ENCODE assay signal across 37 cellular contexts in genomic region chr4:55238407-55238806, GRCh38.
"Had no signal": no experiment of that assay in that cellular context is flagged by ENCODE, and none has a peak within 500 bp of the region (broad histone marks: within the 10 kb centered on the region; RNA-seq: fewer than 3 reads in every experiment).

No MANE protein-coding gene starts in this region.

- H3K36me3 Mint-ChIP-seq: activated CD8-positive, alpha-beta memory T cell treated with anti-CD3 and anti-CD28 coated beads, Interleukin-2, amount 10 ng/mL, durations not matched to agents 7 days and 5 days; activated naive CD4-positive, alpha-beta T cell treated with anti-CD3 and anti-CD28 coated beads, Interleukin-2, amount 10 ng/mL, durations not matched to agents 7 days and 5 days; activated naive CD8-positive, alpha-beta T cell treated with anti-CD3 and anti-CD28 coated beads, Interleukin-2, amount 10 ng/mL, durations not matched to agents 7 days and 5 days; brain had no signal

- H3K4me3 ChIP-seq: ascending aorta, cardiac muscle cell had no signal

- H3K36me3 ChIP-seq: ascending aorta, cardiac muscle cell had no signal

- H3K27ac Mint-ChIP-seq: activated CD4-positive, alpha-beta memory T cell treated with anti-CD3 and anti-CD28 coated beads, Interleukin-2, amount 10 ng/mL, durations not matched to agents 7 days and 5 days; activated CD4-positive, alpha-beta T cell treated with anti-CD3 and anti-CD28 coated beads for 36 hours; activated CD4-positive, alpha-beta T cell treated with anti-CD3 and anti-CD28 coated beads, Interleukin-2, amount 10 ng/mL, durations not matched to agents 7 days and 5 days; activated CD8-positive, alpha-beta memory T cell treated with anti-CD3 and anti-CD28 coated beads, Interleukin-2, amount 10 ng/mL, durations not matched to agents 7 days and 5 days; activated CD8-positive, alpha-beta T cell treated with anti-CD3 and anti-CD28 coated beads, Interleukin-2, amount 10 ng/mL, durations not matched to agents 7 days and 5 days; activated naive CD4-positive, alpha-beta T cell treated with anti-CD3 and anti-CD28 coated beads, Interleukin-2, amount 10 ng/mL, durations not matched to agents 7 days and 5 days; activated naive CD4-positive, alpha-beta T cell treated with anti-CD3 and anti-CD28 coated beads, Interleukin-2, amount 50 U/mL, for 24 hours; activated naive CD8-positive, alpha-beta T cell; activated naive CD8-positive, alpha-beta T cell treated with anti-CD3 and anti-CD28 coated beads, Interleukin-2, amount 10 ng/mL, durations not matched to agents 7 days and 5 days; activated naive CD8-positive, alpha-beta T cell treated with anti-CD3 and anti-CD28 coated beads, Interleukin-2, amount 50 U/mL, for 24 hours; activated T-cell treated with anti-CD3 and anti-CD28 coated beads, Interleukin-2, amount 50 U/mL, for 24 hours; activated T-helper 2 cell treated with anti-CD3 and anti-CD28 coated beads, Interferon-gamma antibody, Interleukin-2, Interleukin-4, amounts not matched to agents 10 μg/mL and 5 μg/mL and 100 μg/mL, durations not matched to agents 14 hours and 24 hours and 36 hours; brain; T-helper 1 cell treated with Interleukin-12 subunit alpha and Interleukin-12 subunit beta and Interleukin-4 antibody, amounts not matched to agents 30 μg/mL and 1 μg/mL, for 36 hours; T-helper 2 cell treated with Interferon-gamma antibody and Interleukin-4, amounts not matched to agents 5 μg/mL and 100 μg/mL, for 36 hours had no signal

- H3K4me1 ChIP-seq: ascending aorta had no signal

- ATAC-seq: activated CD4-positive, alpha-beta T cell treated with anti-CD3 and anti-CD28 coated beads for 36 hours; activated CD4-positive, CD25-positive, alpha-beta regulatory T cell treated with anti-CD3 and anti-CD28 coated beads, Interleukin-2, amount 50 U/mL, for 24 hours; activated CD8-positive, alpha-beta memory T cell treated with anti-CD3 and anti-CD28 coated beads, Interleukin-2, amount 10 ng/mL, durations not matched to agents 7 days and 5 days; activated CD8-positive, alpha-beta T cell treated with anti-CD3 and anti-CD28 coated beads, Interleukin-2, amount 10 ng/mL, durations not matched to agents 7 days and 5 days; activated naive CD8-positive, alpha-beta T cell treated with anti-CD3 and anti-CD28 coated beads, Interleukin-2, amount 50 U/mL, for 24 hours had no signal

- DNase-seq: activated CD4-positive, alpha-beta memory T cell treated with anti-CD3 and anti-CD28 coated beads, Interleukin-2, amount 10 ng/mL, durations not matched to agents 7 days and 5 days; activated CD4-positive, alpha-beta T cell treated with anti-CD3 and anti-CD28 coated beads for 1 hour; activated CD4-positive, alpha-beta T cell treated with anti-CD3 and anti-CD28 coated beads for 36 hours; activated CD4-positive, alpha-beta T cell treated with anti-CD3 and anti-CD28 coated beads for 48 hours; activated CD4-positive, alpha-beta T cell treated with anti-CD3 and anti-CD28 coated beads, Interleukin-2, amount 10 ng/mL, durations not matched to agents 7 days and 5 days; activated CD4-positive, alpha-beta T cell treated with anti-CD3 and anti-CD28 coated beads, Interleukin-2, amount 50 U/mL, for 48 hours; activated CD4-positive, CD25-positive, alpha-beta regulatory T cell; activated CD8-positive, alpha-beta memory T cell treated with anti-CD3 and anti-CD28 coated beads for 24 hours; activated CD8-positive, alpha-beta memory T cell treated with anti-CD3 and anti-CD28 coated beads, Interleukin-2, amount 10 ng/mL, durations not matched to agents 7 days and 5 days; activated CD8-positive, alpha-beta memory T cell treated with anti-CD3 and anti-CD28 coated beads, Interleukin-2, amount 50 U/mL, for 48 hours; activated CD8-positive, alpha-beta T cell treated with anti-CD3 and anti-CD28 coated beads, Interleukin-2, amount 10 ng/mL, durations not matched to agents 7 days and 5 days; activated effector memory CD4-positive, alpha-beta T cell treated with Interleukin-2 at 50 U/mL for 16 hours; activated gamma-delta T cell; activated naive CD4-positive, alpha-beta T cell treated with anti-CD3 and anti-CD28 coated beads, Interleukin-2, amount 10 ng/mL, durations not matched to agents 7 days and 5 days; activated naive CD4-positive, alpha-beta T cell treated with Interleukin-2 at 50 U/mL for 16 hours; activated naive CD8-positive, alpha-beta T cell treated with anti-CD3 and anti-CD28 coated beads, Interleukin-2, amount 10 ng/mL, durations not matched to agents 7 days and 5 days; activated naive CD8-positive, alpha-beta T cell treated with anti-CD3 and anti-CD28 coated beads, Interleukin-2, amount 50 U/mL, for 24 hours; activated T-cell treated with anti-CD3 and anti-CD28 coated beads, Interleukin-2, amount 50 U/mL, for 24 hours; activated T-cell treated with anti-CD3 and anti-CD28 coated beads, Interleukin-2, amount 50 U/mL, for 48 hours; amygdala; anterior cingulate cortex; caudate nucleus; cerebellar nuclear complex; T-helper 1 cell; T-helper 2 cell; T-helper 9 cell had no signal

- H3K4me1 Mint-ChIP-seq: activated CD4-positive, alpha-beta T cell treated with anti-CD3 and anti-CD28 coated beads for 36 hours; activated naive CD4-positive, alpha-beta T cell treated with anti-CD3 and anti-CD28 coated beads, Interleukin-2, amount 50 U/mL, for 24 hours; activated naive CD8-positive, alpha-beta T cell treated with anti-CD3 and anti-CD28 coated beads, Interleukin-2, amount 50 U/mL, for 24 hours; brain; central memory CD8-positive, alpha-beta T cell had no signal

- H3K27ac ChIP-seq: ascending aorta, cardiac muscle cell, VCaP had no signal

- H3K4me3 Mint-ChIP-seq: activated CD4-positive, alpha-beta memory T cell treated with anti-CD3 and anti-CD28 coated beads, Interleukin-2, amount 10 ng/mL, durations not matched to agents 7 days and 5 days; activated CD4-positive, alpha-beta T cell treated with anti-CD3 and anti-CD28 coated beads for 36 hours; activated CD4-positive, alpha-beta T cell treated with anti-CD3 and anti-CD28 coated beads, Interleukin-2, amount 10 ng/mL, durations not matched to agents 7 days and 5 days; activated CD8-positive, alpha-beta memory T cell treated with anti-CD3 and anti-CD28 coated beads, Interleukin-2, amount 10 ng/mL, durations not matched to agents 7 days and 5 days; activated CD8-positive, alpha-beta T cell treated with anti-CD3 and anti-CD28 coated beads, Interleukin-2, amount 10 ng/mL, durations not matched to agents 7 days and 5 days; activated naive CD4-positive, alpha-beta T cell treated with anti-CD3 and anti-CD28 coated beads, Interleukin-2, amount 10 ng/mL, durations not matched to agents 7 days and 5 days; activated naive CD4-positive, alpha-beta T cell treated with anti-CD3 and anti-CD28 coated beads, Interleukin-2, amount 50 U/mL, for 24 hours; activated naive CD8-positive, alpha-beta T cell; activated naive CD8-positive, alpha-beta T cell treated with anti-CD3 and anti-CD28 coated beads, Interleukin-2, amount 10 ng/mL, durations not matched to agents 7 days and 5 days; activated naive CD8-positive, alpha-beta T cell treated with anti-CD3 and anti-CD28 coated beads, Interleukin-2, amount 50 U/mL, for 24 hours; activated T-cell treated with anti-CD3 and anti-CD28 coated beads, Interleukin-2, amount 50 U/mL, for 24 hours; brain; central memory CD8-positive, alpha-beta T cell; T-helper 1 cell treated with Interleukin-12 subunit alpha and Interleukin-12 subunit beta and Interleukin-4 antibody, amounts not matched to agents 30 μg/mL and 1 μg/mL, for 36 hours; T-helper 2 cell treated with Interferon-gamma antibody and Interleukin-4, amounts not matched to agents 5 μg/mL and 100 μg/mL, for 36 hours had no signal

- H3K27me3 ChIP-seq: ascending aorta, cardiac muscle cell had no signal
